22 cellular contexts compared by ENCODE assay signal in genomic region chr15:70801111-70801510, GRCh38. TPM values are rescaled to one million over a fixed set of nuclear protein-coding genes. Genes with fewer than 3 reads are reported as not detected.
DNase-seq lines count a peak whose midpoint lies in the region; ATAC-seq, FAIRE-seq and TF ChIP-seq lines count a peak whose summit lies in the region.
"Had no signal": no experiment of that assay in that cellular context is flagged by ENCODE, and none has a peak within 500 bp of the region (broad histone marks: within the 10 kb centered on the region; RNA-seq: fewer than 3 reads in every experiment).

No MANE protein-coding gene starts in this region.

- H3K9ac ChIP-seq in astrocyte (ENCODE audit: low read length) = no peak overlapping the region

- no peak overlapping the region for H3K4me2 ChIP-seq in astrocyte (ENCODE audit: low read length)

- H3K36me3 ChIP-seq in Panc1 (ENCODE audit: control insufficient read depth, insufficient read depth, low read length) (no peaks in the 10 kb centered on the region), astrocyte (ENCODE audit: insufficient read depth, low read length) (no peaks in the 10 kb centered on the region), left lung (no peaks in the 10 kb centered on the region), upper lobe of right lung (no peaks in the 10 kb centered on the region)
- H3K36me3 ChIP-seq: BE2C, spleen had no signal

- peaks cover 3% of the 10 kb centered on the region; the same call in 1 of the 2 replicates for H3K9me3 ChIP-seq in Panc1 (ENCODE audit: control insufficient read depth, insufficient read depth, low read depth, low read length)
- no peaks in the 10 kb centered on the region for H3K9me3 ChIP-seq in astrocyte (ENCODE audit: insufficient read depth, low read depth, low read length)
- H3K9me3 ChIP-seq in left lung = no peaks in the 10 kb centered on the region
- no peaks in the 10 kb centered on the region for H3K9me3 ChIP-seq in upper lobe of right lung
- H3K9me3 ChIP-seq: BE2C, spleen had no signal

- H4K20me1 ChIP-seq in astrocyte (ENCODE audit: insufficient read depth, low read length) = no peaks in the 10 kb centered on the region

- no TSS peak for BruUV-seq in Panc1 (replicated peaks; lab: Mats Ljungman, UMichigan)

- H3K4me3 ChIP-seq in Panc1 (ENCODE audit: low read depth in 2 of 2, low read length in 2 of 2) = no peak overlapping the region
- no peak overlapping the region for H3K4me3 ChIP-seq in astrocyte (ENCODE audit: insufficient read depth, low read depth, low read length)
- no peak overlapping the region for H3K4me3 ChIP-seq in left lung
- H3K4me3 ChIP-seq in upper lobe of right lung = no peak overlapping the region
- H3K4me3 ChIP-seq: spleen had no signal

- no peak for ATAC-seq in Panc1
- peak; percentile 4 for ATAC-seq in left lung
- ATAC-seq in upper lobe of right lung = no peak
- no peak for ATAC-seq in stimulated activated naive CD8-positive, alpha-beta T cell treated with anti-CD3 and anti-CD28 coated beads, Interleukin-15, Interleukin-2, amounts not matched to agents 100 U/mL and 50 U/mL, for 24 hours
- ATAC-seq in HG02973 (IDR thresholded peaks at IDR 0.05; ENCODE audit: unreplicated experiment) = no peak
- ATAC-seq: effector memory CD8-positive, alpha-beta T cell; natural killer cell had no signal

- H3K27ac ChIP-seq in Panc1 (ENCODE audit: low read length) = peak overlapping the region; percentile 100
- H3K27ac ChIP-seq in astrocyte (ENCODE audit: low read depth, low read length) = peak overlapping the region; percentile 8
- H3K27ac ChIP-seq in left lung = peak overlapping the region in 1 of 2 donors; percentile 60
- peak overlapping the region; percentile 56 for H3K27ac ChIP-seq in upper lobe of right lung

- no peaks in the 10 kb centered on the region for H3K36me3 Mint-ChIP-seq in astrocyte (ENCODE audit: low read depth, unreplicated experiment)
- H3K36me3 Mint-ChIP-seq: natural killer cell had no signal

- H3K27me3 ChIP-seq in Panc1 (ENCODE audit: control insufficient read depth, insufficient read depth, low read length) (no peaks in the 10 kb centered on the region), astrocyte (ENCODE audit: insufficient read depth, low read length) (no peaks in the 10 kb centered on the region), left lung (peaks cover 11 to 65% of the 10 kb centered on the region in 2 donors), upper lobe of right lung (peaks cover 14% of the 10 kb centered on the region)
- H3K27me3 ChIP-seq: BE2C, spleen had no signal

- peak overlapping the region; percentile 98 for H3K27ac Mint-ChIP-seq in astrocyte (ENCODE audit: unreplicated experiment)
- H3K27ac Mint-ChIP-seq: activated CD4-positive, alpha-beta T cell treated with anti-CD3 and anti-CD28 coated beads, Interleukin-2, amount 10 ng/mL, durations not matched to agents 24 days and 14 days; effector memory CD8-positive, alpha-beta T cell; natural killer cell had no signal

- peaks cover 2% of the 10 kb centered on the region for H3K9me3 Mint-ChIP-seq in astrocyte (ENCODE audit: unreplicated experiment)
- H3K9me3 Mint-ChIP-seq: activated CD4-positive, alpha-beta T cell treated with anti-CD3 and anti-CD28 coated beads, Interleukin-2, amount 10 ng/mL, durations not matched to agents 24 days and 14 days; effector memory CD8-positive, alpha-beta T cell; natural killer cell had no signal

- intact Hi-C loops in Panc1 (cut with micrococcal nuclease; ENCODE audit: unreplicated experiment) = no loop called here
- intact Hi-C loops in left lung (cut with DNase I) = no loop called here
- intact Hi-C loops in upper lobe of right lung (cut with DNase I) = no loop called here

- H3K79me2 ChIP-seq in astrocyte (ENCODE audit: insufficient read depth, low read length) = no peaks in the 10 kb centered on the region

- no peaks in the 10 kb centered on the region for H3K27me3 Mint-ChIP-seq in astrocyte (ENCODE audit: low read depth, unreplicated experiment)

- in situ Hi-C loops in Panc1 (cut with HindIII; ENCODE audit: low pct_unique_long_range_greater_than_20kb, low sequenced_read_pairs) = no loop called here

- no peak overlapping the region for H2AFZ ChIP-seq in astrocyte (ENCODE audit: low read depth, low read length)

- peak overlapping the region; percentile 54 for H3K4me3 Mint-ChIP-seq in astrocyte (ENCODE audit: unreplicated experiment)
- H3K4me3 Mint-ChIP-seq: activated CD4-positive, alpha-beta T cell treated with anti-CD3 and anti-CD28 coated beads, Interleukin-2, amount 10 ng/mL, durations not matched to agents 24 days and 14 days; effector memory CD8-positive, alpha-beta T cell; natural killer cell had no signal

- no peak for TF ChIP-seq CTCF in Panc1 (IDR thresholded peaks at IDR 0.05)
- TF ChIP-seq CTCF in astrocyte (IDR thresholded peaks at IDR 0.05; ENCODE audit: insufficient read depth, low read depth, low read length) = no peak
- TF ChIP-seq CTCF in left lung (IDR thresholded peaks at IDR 0.05) = no peak
- TF ChIP-seq CTCF in upper lobe of right lung (IDR thresholded peaks at IDR 0.05) = no peak

- H3K4me1 ChIP-seq in Panc1 (ENCODE audit: control insufficient read depth, insufficient read depth, low read length) (peaks cover 37% of the 10 kb centered on the region), astrocyte (ENCODE audit: insufficient read depth, low read length) (peaks cover 47% of the 10 kb centered on the region), left lung (peaks cover 9 to 23% of the 10 kb centered on the region in 2 donors), upper lobe of right lung (peaks cover 25% of the 10 kb centered on the region)
- H3K4me1 ChIP-seq: BE2C had no signal

- no peak for DNase-seq in Panc1 (ENCODE audit: low read depth, low spot score)
- DNase-seq in astrocyte (ENCODE audit: low read depth) = peak; percentile 65
- no peak for DNase-seq in left lung
- no peak for DNase-seq in upper lobe of right lung
- DNase-seq in stimulated activated naive CD8-positive, alpha-beta T cell treated with anti-CD3 and anti-CD28 coated beads, Interleukin-15, Interleukin-2, amounts not matched to agents 100 U/mL and 50 U/mL, for 24 hours = no peak
- no peak for DNase-seq in activated gamma-delta T cell (lab: John Stamatoyannopoulos, UW)
- DNase-seq: activated CD4-positive, alpha-beta T cell treated with anti-CD3 and anti-CD28 coated beads, Interleukin-2, amount 10 ng/mL, durations not matched to agents 24 days and 14 days; activated gamma-delta T cell treated with Interleukin-2 at 50 U/mL for 16 hours; amniotic stem cell; BE2C; Calu3; cerebellar nuclear complex; effector memory CD8-positive, alpha-beta T cell; KBM-7; mesendoderm; MV-4-11; natural killer cell; NCI-H187 treated with DMSO at 0.1 percent for 48 hours; spleen had no signal

- FAIRE-seq in astrocyte (lab: Jason Lieb, UNC) = no peak
- FAIRE-seq: islet of Langerhans had no signal

- peaks cover 55% of the 10 kb centered on the region for H3K4me1 Mint-ChIP-seq in astrocyte (ENCODE audit: low read depth, unreplicated experiment)
- H3K4me1 Mint-ChIP-seq: activated CD4-positive, alpha-beta T cell treated with anti-CD3 and anti-CD28 coated beads, Interleukin-2, amount 10 ng/mL, durations not matched to agents 24 days and 14 days; natural killer cell had no signal

- CTCF ChIA-PET in Panc1 (lab: Charles Lee) = no interaction called here

- POLR2A ChIA-PET in Panc1 (lab: Charles Lee) = interaction anchor here (0.6 kb wide), 1 partner anchor 39 kb away, joined by 3 read pairs; no protein-coding TSS in a partner anchor

RNA-seq across cellular contexts. Expression of gene UACA, which starts 37.8 kb away (rescaled TPM):
- total RNA-seq in Panc1 (2021; ENCODE audit: unreplicated experiment) (303 TPM), astrocyte (168 and 200 TPM in 2 replicates), left lung (10 to 100 TPM; 43.2 to 45.2 TPM), upper lobe of right lung (39.9 TPM)
- polyA plus RNA-seq in Panc1 (2012; ENCODE audit: insufficient read length) = 124 TPM

RNA-seq across cellular contexts. Expression of gene LARP6, which starts 52.8 kb away (rescaled TPM):
- 66.3 TPM for total RNA-seq in Panc1 (2021; ENCODE audit: unreplicated experiment)
- 69.8 TPM for polyA plus RNA-seq in Panc1 (2012; ENCODE audit: insufficient read length)
- 61.5 and 75.2 TPM in 2 replicates for total RNA-seq in astrocyte
- 1 to 10 TPM; 7.7 to 10.0 TPM for total RNA-seq in left lung
- total RNA-seq in upper lobe of right lung = 6.2 TPM
- total RNA-seq: activated CD4-positive, alpha-beta T cell treated with anti-CD3 and anti-CD28 coated beads, Interleukin-2, amount 10 ng/mL, durations not matched to agents 24 days and 14 days; natural killer cell; T-helper 1 cell treated with Interleukin-12 subunit alpha and Interleukin-12 subunit beta and Interleukin-4 antibody, amounts not matched to agents 30 ng/mL and 1 ng/mL, for 36 hours had no signal
